8 cellular contexts compared by ENCODE assay signal in the genomic region with DNA sequence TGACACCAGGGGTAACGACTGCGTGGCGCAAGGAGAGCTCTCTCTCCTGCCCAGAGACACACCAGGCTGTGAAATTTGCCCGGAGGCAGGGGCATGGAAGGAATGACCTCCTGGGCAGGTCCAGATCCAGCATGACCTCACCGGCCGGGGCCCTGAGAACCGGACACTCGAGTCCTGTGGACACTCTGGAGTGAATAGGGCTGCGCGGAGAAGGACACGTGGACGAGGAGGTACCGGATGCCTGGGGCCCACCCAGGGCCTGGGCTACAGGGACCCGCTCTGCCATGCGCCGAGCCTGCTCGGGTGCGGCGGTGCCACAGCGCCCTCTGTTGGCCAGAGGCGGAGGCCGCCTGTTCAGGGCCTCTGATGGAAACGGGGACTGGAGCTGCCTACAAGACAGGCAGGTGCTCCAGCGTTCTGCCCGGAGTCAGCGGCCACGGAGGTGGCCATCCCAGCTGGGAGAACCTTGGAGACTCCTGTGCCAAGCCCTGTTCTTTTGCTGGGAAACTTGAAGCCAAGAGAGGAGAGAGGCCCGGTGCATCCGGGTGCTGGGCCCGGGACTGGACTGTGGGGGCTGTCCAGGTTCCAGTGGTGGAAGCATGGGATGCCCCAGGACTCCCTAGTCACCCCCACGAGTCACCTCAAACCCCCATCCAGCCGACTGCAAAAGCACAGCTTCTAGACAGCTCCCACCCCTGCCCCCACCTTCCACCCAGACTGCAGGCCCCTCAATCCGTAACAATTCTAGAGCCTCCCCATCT. TPM values are rescaled to one million over a fixed set of nuclear protein-coding genes. Genes with fewer than 3 reads are reported as not detected.
DNase-seq lines count a peak whose midpoint lies in the region; ATAC-seq lines count a peak whose summit lies in the region.

No MANE protein-coding gene starts in this region.

- no peaks in the 10 kb centered on the region for H3K36me3 Mint-ChIP-seq in activated CD8-positive, alpha-beta T cell treated with anti-CD3 and anti-CD28 coated beads, Interleukin-2, amount 10 ng/mL, durations not matched to agents 7 days and 5 days (ENCODE audit: low read depth)
- peaks cover 4% of the 10 kb centered on the region for H3K36me3 Mint-ChIP-seq in effector memory CD8-positive, alpha-beta T cell (ENCODE audit: insufficient read depth)

- H3K4me3 Mint-ChIP-seq in activated CD8-positive, alpha-beta T cell treated with anti-CD3 and anti-CD28 coated beads, Interleukin-2, amount 10 ng/mL, durations not matched to agents 7 days and 5 days = no peak overlapping the region
- no peak overlapping the region for H3K4me3 Mint-ChIP-seq in effector memory CD8-positive, alpha-beta T cell

- peaks cover 11% of the 10 kb centered on the region for H3K4me1 Mint-ChIP-seq in activated CD8-positive, alpha-beta T cell treated with anti-CD3 and anti-CD28 coated beads, Interleukin-2, amount 10 ng/mL, durations not matched to agents 7 days and 5 days (ENCODE audit: low read depth)
- peaks cover 0 to 7% of the 10 kb centered on the region in 2 donors for H3K4me1 Mint-ChIP-seq in effector memory CD8-positive, alpha-beta T cell (ENCODE audit: low read depth in 2 of 2)

- POLR2A ChIA-PET in activated CD8-positive, alpha-beta T cell treated with anti-CD3 and anti-CD28 coated beads, Interleukin-2, amount 10 ng/mL, durations not matched to agents 7 days and 5 days (lab: Charles Lee) = interaction anchor here (0.6 kb wide), 1 partner anchor 122 kb away, joined by 3 read pairs; a partner anchor contains a TSS

- H3K27ac Mint-ChIP-seq in activated CD8-positive, alpha-beta T cell treated with anti-CD3 and anti-CD28 coated beads, Interleukin-2, amount 10 ng/mL, durations not matched to agents 7 days and 5 days = no peak overlapping the region
- no peak overlapping the region for H3K27ac Mint-ChIP-seq in effector memory CD8-positive, alpha-beta T cell

- DNase-seq in D341Med (ENCODE audit: low spot score) (peak; percentile 99), HT1080 (ENCODE audit: low read depth) (peak; percentile 75), NOMO-1 (lab: John Stamatoyannopoulos, UW; ENCODE audit: unreplicated experiment in 2 of 2) (peak; percentile 61 to 66), middle frontal gyrus (ENCODE audit: extremely low spot score, low spot score) (peak; percentile 37)
- DNase-seq in activated CD8-positive, alpha-beta T cell treated with anti-CD3 and anti-CD28 coated beads, Interleukin-2, amount 10 ng/mL, durations not matched to agents 7 days and 5 days = peak; percentile 88
- peak; percentile 84 to 87 (median 86) for DNase-seq in effector memory CD8-positive, alpha-beta T cell
- DNase-seq in stimulated activated CD8-positive, alpha-beta memory T cell treated with anti-CD3 and anti-CD28 coated beads, Interleukin-4, amount 100 ng/mL, for 1 hour (ENCODE audit: low read depth in 2 of 2, low spot score in 1 of 2) = peak; percentile 53 to 73

- no peaks in the 10 kb centered on the region for H3K9me3 Mint-ChIP-seq in activated CD8-positive, alpha-beta T cell treated with anti-CD3 and anti-CD28 coated beads, Interleukin-2, amount 10 ng/mL, durations not matched to agents 7 days and 5 days (ENCODE audit: insufficient read depth)
- no peaks in the 10 kb centered on the region for H3K9me3 Mint-ChIP-seq in effector memory CD8-positive, alpha-beta T cell

- peak; percentile 96 for ATAC-seq in activated CD8-positive, alpha-beta T cell treated with anti-CD3 and anti-CD28 coated beads, Interleukin-2, amount 10 ng/mL, durations not matched to agents 7 days and 5 days
- ATAC-seq in effector memory CD8-positive, alpha-beta T cell (replicated peaks) = peak; percentile 99
- no peak for ATAC-seq in HG03457 (IDR thresholded peaks at IDR 0.05; ENCODE audit: unreplicated experiment)

- H3K27me3 Mint-ChIP-seq in activated CD8-positive, alpha-beta T cell treated with anti-CD3 and anti-CD28 coated beads, Interleukin-2, amount 10 ng/mL, durations not matched to agents 7 days and 5 days (ENCODE audit: low read depth) = peaks cover 15% of the 10 kb centered on the region
- peaks cover 6 to 9% of the 10 kb centered on the region in 2 donors for H3K27me3 Mint-ChIP-seq in effector memory CD8-positive, alpha-beta T cell

- CTCF ChIA-PET in activated CD8-positive, alpha-beta T cell treated with anti-CD3 and anti-CD28 coated beads, Interleukin-2, amount 10 ng/mL, durations not matched to agents 7 days and 5 days (lab: Charles Lee) = interaction anchor here (0.6 to 5.0 kb wide), 73 partner anchors 10 to 538 kb away, joined by 3 to 103 read pairs (median 4); a partner anchor contains a TSS

RNA-seq across cellular contexts. Expression of a gene that starts 19.3 kb away (rescaled TPM):
- 0.06 and 0.70 TPM in 2 replicates for total RNA-seq in HT1080 (2014; rRNA removed; shearing (Covaris generic))
- 0.06 and 0.25 TPM in 2 replicates for polyA plus RNA-seq in HT1080 (2015; cell fraction: cytosol; rRNA removed)
- polyA plus RNA-seq in HT1080 (2015; cell fraction: nucleus; rRNA removed) = 0.14 TPM in 1 of 2 replicates, not detected in the other
- not detected for total RNA-seq in activated CD8-positive, alpha-beta T cell treated with anti-CD3 and anti-CD28 coated beads, Interleukin-2, amount 10 ng/mL, durations not matched to agents 7 days and 5 days

Comparison
In these comparisons a context has a peak if more than half of its experiments do, and no peak if none do; other contexts are left out.
1. DNase-seq: peak in every context shown above with its lines; median percentile 99 in D341Med; 88 in activated CD8-positive, alpha-beta T cell treated with anti-CD3 and anti-CD28 coated beads, Interleukin-2, amount 10 ng/mL, durations not matched to agents 7 days and 5 days; 86 in effector memory CD8-positive, alpha-beta T cell; 75 in HT1080; 64 in NOMO-1; 63 in stimulated activated CD8-positive, alpha-beta memory T cell treated with anti-CD3 and anti-CD28 coated beads, Interleukin-4, amount 100 ng/mL, for 1 hour; 37 in middle frontal gyrus.